Comparison of ENCODE assay signal across 9 cellular contexts in genomic region chr7:155205368-155206285, GRCh38.
DNase-seq lines count a peak whose midpoint lies in the region; ATAC-seq, FAIRE-seq and TF ChIP-seq lines count a peak whose summit lies in the region.
"Had no signal": no experiment of that assay in that cellular context is flagged by ENCODE, and none has a peak within 500 bp of the region (broad histone marks: within the 10 kb centered on the region; RNA-seq: fewer than 3 reads in every experiment).

No MANE protein-coding gene starts in this region.

- dilution Hi-C loops in keratinocyte (cut with MboI; ENCODE audit: extremely low pct_ligation_motif_present, low sequenced_read_pairs) = no loop called here

- no peaks in the 10 kb centered on the region for H3K27me3 ChIP-seq in keratinocyte (ENCODE audit: control insufficient read depth, extremely low read depth, insufficient read depth, low read length)

- DNase-seq in Caki2 (ENCODE audit: low read depth) = peak; percentile 100
- peak; percentile 92 for DNase-seq in HT-29 (ENCODE audit: low spot score)
- peak; percentile 73 for DNase-seq in T-helper 9 cell
- peak; percentile 98 for DNase-seq in astrocyte of the spinal cord (ENCODE audit: low read depth, low spot score)
- peak; percentile 59 for DNase-seq in keratinocyte (ENCODE audit: low read depth, low spot score)
- peak; percentile 95 for DNase-seq in stimulated activated CD4-positive, alpha-beta T cell treated with anti-CD3 and anti-CD28 coated beads, Interleukin-15, amount 100 ng/mL, for 24 hours
- DNase-seq in NCI-H1930 (lab: John Stamatoyannopoulos, UW) = no peak

- no peaks in the 10 kb centered on the region for H4K20me1 ChIP-seq in keratinocyte (ENCODE audit: control insufficient read depth, extremely low read depth, insufficient read depth, low read length)

- H3K9me1 ChIP-seq in keratinocyte (ENCODE audit: control insufficient read depth, extremely low read depth, insufficient read depth, low read length) = no peaks in the 10 kb centered on the region

- H3K79me2 ChIP-seq in keratinocyte (ENCODE audit: control insufficient read depth, insufficient read depth, low read length) = no peaks in the 10 kb centered on the region

- H2AFZ ChIP-seq in keratinocyte (ENCODE audit: control insufficient read depth, low read length) = no peak overlapping the region

- peak overlapping the region; percentile 40 for H3K27ac ChIP-seq in keratinocyte (ENCODE audit: control insufficient read depth, insufficient read depth, low read length)

- ATAC-seq in GM21423 (IDR thresholded peaks at IDR 0.05; ENCODE audit: unreplicated experiment) = peak; percentile 84

- no peaks in the 10 kb centered on the region for H3K4me1 ChIP-seq in keratinocyte (ENCODE audit: control insufficient read depth, extremely low read depth, insufficient read depth, low read length)

- TF ChIP-seq CTCF in astrocyte of the spinal cord (IDR thresholded peaks at IDR 0.05; ENCODE audit: low read depth, low read length) (no peak), keratinocyte (optimal IDR thresholded peaks at IDR 0.05 in 1 of 3, IDR thresholded peaks at IDR 0.05 in 1 of 3, conservative IDR thresholded peaks at IDR 0.05 in 1 of 3; ENCODE audit: extremely low read depth in 1 of 3, insufficient read depth in 2 of 3, low read length in 3 of 3) (no peak)

- peak overlapping the region; percentile 20 for H3K4me3 ChIP-seq in astrocyte of the spinal cord (ENCODE audit: low read depth, low read length)
- H3K4me3 ChIP-seq in keratinocyte (ENCODE audit: control insufficient read depth in 2 of 3, extremely low read depth in 1 of 3, insufficient read depth in 2 of 3, low read depth in 1 of 3, low read length in 3 of 3) = no peak overlapping the region

- peaks cover 2% of the 10 kb centered on the region for H3K9me3 ChIP-seq in keratinocyte (ENCODE audit: control insufficient read depth, low read depth, low read length)

- H3K4me2 ChIP-seq in keratinocyte (ENCODE audit: control insufficient read depth, extremely low read depth, insufficient read depth, low read depth, low read length) = no peak overlapping the region

- FAIRE-seq in keratinocyte (lab: Jason Lieb, UNC) = no peak
- FAIRE-seq: endometrium had no signal

- H3K9ac ChIP-seq in keratinocyte (ENCODE audit: control insufficient read depth, extremely low read depth, insufficient read depth, low read length) = no peak overlapping the region

- in situ Hi-C loops in Caki2 (cut with HindIII; ENCODE audit: low pct_unique_long_range_greater_than_20kb, low sequenced_read_pairs) (no loop called here), astrocyte of the spinal cord (cut with HindIII; ENCODE audit: low sequenced_read_pairs) (no loop called here)

- no peaks in the 10 kb centered on the region for H3K36me3 ChIP-seq in keratinocyte (ENCODE audit: control insufficient read depth in 2 of 2, extremely low read depth in 1 of 2, insufficient read depth in 2 of 2, low read length in 2 of 2)

Comparison
In these comparisons a context has a peak if more than half of its experiments do, and no peak if none do; other contexts are left out.
1. DNase-seq: peak in Caki2 (single experiment), HT-29 (single experiment), T-helper 9 cell (single experiment), astrocyte of the spinal cord (single experiment), keratinocyte (single experiment) and stimulated activated CD4-positive, alpha-beta T cell treated with anti-CD3 and anti-CD28 coated beads, Interleukin-15, amount 100 ng/mL, for 24 hours (single experiment); none in NCI-H1930 (0 of 2).